ENCODE assay signal across 1 cellular context in genomic region chr13:113152894-113153809, GRCh38.
TF ChIP-seq lines count a peak whose summit lies in the region.

No MANE protein-coding gene starts in this region.

TF ChIP-seq in H1, 55 proteins besides CTCF, POLR2A, EP300 and RAD21:
- TF ChIP-seq KDM4A (IDR thresholded peaks at IDR 0.05; ENCODE audit: low read depth, low read length, severe bottlenecking), result peak; percentile 71
- no peak for TF ChIP-seq HDAC6 (IDR thresholded peaks at IDR 0.05; ENCODE audit: low read depth, low read length)
- no peak for TF ChIP-seq SP2 (IDR thresholded peaks at IDR 0.05; ENCODE audit: low read length)
- TF ChIP-seq MAFK (IDR thresholded peaks at IDR 0.05; ENCODE audit: low read depth, low read length), result no peak
- peak; percentile 69 for TF ChIP-seq MAX (IDR thresholded peaks at IDR 0.05)
- TF ChIP-seq EZH2 (IDR thresholded peaks at IDR 0.05; ENCODE audit: low read depth, low read length, severe bottlenecking), result peak; percentile 66
- no peak for TF ChIP-seq SIX5 (IDR thresholded peaks at IDR 0.05; ENCODE audit: low read depth, low read length)
- TF ChIP-seq USF2 (IDR thresholded peaks at IDR 0.05; ENCODE audit: low read length), result no peak
- TF ChIP-seq GABPA (IDR thresholded peaks at IDR 0.05; ENCODE audit: borderline replicate concordance, insufficient read depth, low read length), result no peak
- TF ChIP-seq ATF3 (IDR thresholded peaks at IDR 0.05; ENCODE audit: insufficient read depth, low read depth, low read length), result no peak
- 0 out of 4 replicates have a peak, but pooled peaks of 1 of the 2 experiments have one; percentile 25 for TF ChIP-seq SIN3A (conservative IDR thresholded peaks at IDR 0.05 in 1 of 2, IDR thresholded peaks at IDR 0.05 in 1 of 2; ENCODE audit: low read depth in 1 of 2, low read length in 2 of 2)
- no peak for TF ChIP-seq EGR1 (IDR thresholded peaks at IDR 0.05; ENCODE audit: borderline replicate concordance, low read depth, low read length)
- TF ChIP-seq ATF2 (IDR thresholded peaks at IDR 0.05; ENCODE audit: low read length), result no peak
- TF ChIP-seq TBP (IDR thresholded peaks at IDR 0.05; ENCODE audit: low read depth, low read length), result no peak
- TF ChIP-seq HDAC2 (IDR thresholded peaks at IDR 0.05; ENCODE audit: borderline replicate concordance in 1 of 2, low read depth in 2 of 2, low read length in 2 of 2), result no peak
- TF ChIP-seq RXRA (IDR thresholded peaks at IDR 0.05; ENCODE audit: insufficient read depth, low read depth, low read length), result no peak
- no peak for TF ChIP-seq TAF1 (IDR thresholded peaks at IDR 0.05; ENCODE audit: low read depth, low read length)
- no peak for TF ChIP-seq SIRT6 (IDR thresholded peaks at IDR 0.05; ENCODE audit: low read length)
- no peak for TF ChIP-seq KDM5A (IDR thresholded peaks at IDR 0.05; ENCODE audit: low read length)
- TF ChIP-seq SUZ12 (IDR thresholded peaks at IDR 0.05; ENCODE audit: low read length), result peak; percentile 65
- no peak for TF ChIP-seq BRCA1 (IDR thresholded peaks at IDR 0.05; ENCODE audit: low read depth, low read length)
- peak; percentile 54 for TF ChIP-seq RNF2 (IDR thresholded peaks at IDR 0.05; ENCODE audit: borderline replicate concordance, low read depth, low read length, missing control alignments, poor library complexity, severe bottlenecking)
- no peak for TF ChIP-seq CHD2 (IDR thresholded peaks at IDR 0.05; ENCODE audit: low read length)
- no peak for TF ChIP-seq BACH1 (IDR thresholded peaks at IDR 0.05; ENCODE audit: low read length)
- TF ChIP-seq, protein P1, sequence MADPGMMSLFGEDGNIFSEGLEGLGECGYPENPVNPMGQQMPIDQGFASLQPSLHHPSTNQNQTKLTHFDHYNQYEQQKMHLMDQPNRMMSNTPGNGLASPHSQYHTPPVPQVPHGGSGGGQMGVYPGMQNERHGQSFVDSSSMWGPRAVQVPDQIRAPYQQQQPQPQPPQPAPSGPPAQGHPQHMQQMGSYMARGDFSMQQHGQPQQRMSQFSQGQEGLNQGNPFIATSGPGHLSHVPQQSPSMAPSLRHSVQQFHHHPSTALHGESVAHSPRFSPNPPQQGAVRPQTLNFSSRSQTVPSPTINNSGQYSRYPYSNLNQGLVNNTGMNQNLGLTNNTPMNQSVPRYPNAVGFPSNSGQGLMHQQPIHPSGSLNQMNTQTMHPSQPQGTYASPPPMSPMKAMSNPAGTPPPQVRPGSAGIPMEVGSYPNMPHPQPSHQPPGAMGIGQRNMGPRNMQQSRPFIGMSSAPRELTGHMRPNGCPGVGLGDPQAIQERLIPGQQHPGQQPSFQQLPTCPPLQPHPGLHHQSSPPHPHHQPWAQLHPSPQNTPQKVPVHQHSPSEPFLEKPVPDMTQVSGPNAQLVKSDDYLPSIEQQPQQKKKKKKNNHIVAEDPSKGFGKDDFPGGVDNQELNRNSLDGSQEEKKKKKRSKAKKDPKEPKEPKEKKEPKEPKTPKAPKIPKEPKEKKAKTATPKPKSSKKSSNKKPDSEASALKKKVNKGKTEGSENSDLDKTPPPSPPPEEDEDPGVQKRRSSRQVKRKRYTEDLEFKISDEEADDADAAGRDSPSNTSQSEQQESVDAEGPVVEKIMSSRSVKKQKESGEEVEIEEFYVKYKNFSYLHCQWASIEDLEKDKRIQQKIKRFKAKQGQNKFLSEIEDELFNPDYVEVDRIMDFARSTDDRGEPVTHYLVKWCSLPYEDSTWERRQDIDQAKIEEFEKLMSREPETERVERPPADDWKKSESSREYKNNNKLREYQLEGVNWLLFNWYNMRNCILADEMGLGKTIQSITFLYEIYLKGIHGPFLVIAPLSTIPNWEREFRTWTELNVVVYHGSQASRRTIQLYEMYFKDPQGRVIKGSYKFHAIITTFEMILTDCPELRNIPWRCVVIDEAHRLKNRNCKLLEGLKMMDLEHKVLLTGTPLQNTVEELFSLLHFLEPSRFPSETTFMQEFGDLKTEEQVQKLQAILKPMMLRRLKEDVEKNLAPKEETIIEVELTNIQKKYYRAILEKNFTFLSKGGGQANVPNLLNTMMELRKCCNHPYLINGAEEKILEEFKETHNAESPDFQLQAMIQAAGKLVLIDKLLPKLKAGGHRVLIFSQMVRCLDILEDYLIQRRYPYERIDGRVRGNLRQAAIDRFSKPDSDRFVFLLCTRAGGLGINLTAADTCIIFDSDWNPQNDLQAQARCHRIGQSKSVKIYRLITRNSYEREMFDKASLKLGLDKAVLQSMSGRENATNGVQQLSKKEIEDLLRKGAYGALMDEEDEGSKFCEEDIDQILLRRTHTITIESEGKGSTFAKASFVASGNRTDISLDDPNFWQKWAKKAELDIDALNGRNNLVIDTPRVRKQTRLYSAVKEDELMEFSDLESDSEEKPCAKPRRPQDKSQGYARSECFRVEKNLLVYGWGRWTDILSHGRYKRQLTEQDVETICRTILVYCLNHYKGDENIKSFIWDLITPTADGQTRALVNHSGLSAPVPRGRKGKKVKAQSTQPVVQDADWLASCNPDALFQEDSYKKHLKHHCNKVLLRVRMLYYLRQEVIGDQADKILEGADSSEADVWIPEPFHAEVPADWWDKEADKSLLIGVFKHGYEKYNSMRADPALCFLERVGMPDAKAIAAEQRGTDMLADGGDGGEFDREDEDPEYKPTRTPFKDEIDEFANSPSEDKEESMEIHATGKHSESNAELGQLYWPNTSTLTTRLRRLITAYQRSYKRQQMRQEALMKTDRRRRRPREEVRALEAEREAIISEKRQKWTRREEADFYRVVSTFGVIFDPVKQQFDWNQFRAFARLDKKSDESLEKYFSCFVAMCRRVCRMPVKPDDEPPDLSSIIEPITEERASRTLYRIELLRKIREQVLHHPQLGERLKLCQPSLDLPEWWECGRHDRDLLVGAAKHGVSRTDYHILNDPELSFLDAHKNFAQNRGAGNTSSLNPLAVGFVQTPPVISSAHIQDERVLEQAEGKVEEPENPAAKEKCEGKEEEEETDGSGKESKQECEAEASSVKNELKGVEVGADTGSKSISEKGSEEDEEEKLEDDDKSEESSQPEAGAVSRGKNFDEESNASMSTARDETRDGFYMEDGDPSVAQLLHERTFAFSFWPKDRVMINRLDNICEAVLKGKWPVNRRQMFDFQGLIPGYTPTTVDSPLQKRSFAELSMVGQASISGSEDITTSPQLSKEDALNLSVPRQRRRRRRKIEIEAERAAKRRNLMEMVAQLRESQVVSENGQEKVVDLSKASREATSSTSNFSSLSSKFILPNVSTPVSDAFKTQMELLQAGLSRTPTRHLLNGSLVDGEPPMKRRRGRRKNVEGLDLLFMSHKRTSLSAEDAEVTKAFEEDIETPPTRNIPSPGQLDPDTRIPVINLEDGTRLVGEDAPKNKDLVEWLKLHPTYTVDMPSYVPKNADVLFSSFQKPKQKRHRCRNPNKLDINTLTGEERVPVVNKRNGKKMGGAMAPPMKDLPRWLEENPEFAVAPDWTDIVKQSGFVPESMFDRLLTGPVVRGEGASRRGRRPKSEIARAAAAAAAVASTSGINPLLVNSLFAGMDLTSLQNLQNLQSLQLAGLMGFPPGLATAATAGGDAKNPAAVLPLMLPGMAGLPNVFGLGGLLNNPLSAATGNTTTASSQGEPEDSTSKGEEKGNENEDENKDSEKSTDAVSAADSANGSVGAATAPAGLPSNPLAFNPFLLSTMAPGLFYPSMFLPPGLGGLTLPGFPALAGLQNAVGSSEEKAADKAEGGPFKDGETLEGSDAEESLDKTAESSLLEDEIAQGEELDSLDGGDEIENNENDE (IDR thresholded peaks at IDR 0.05; ENCODE audit: insufficient replicate concordance, low read length), result no peak
- TF ChIP-seq SP1 (IDR thresholded peaks at IDR 0.05; ENCODE audit: low read depth, low read length), result no peak
- peak; percentile 42 for TF ChIP-seq SAP30 (IDR thresholded peaks at IDR 0.05; ENCODE audit: insufficient read depth, insufficient replicate concordance, low read length)
- no peak for TF ChIP-seq PHF8 (conservative IDR thresholded peaks at IDR 0.05; ENCODE audit: low read depth, low read length)
- TF ChIP-seq, protein P2, sequence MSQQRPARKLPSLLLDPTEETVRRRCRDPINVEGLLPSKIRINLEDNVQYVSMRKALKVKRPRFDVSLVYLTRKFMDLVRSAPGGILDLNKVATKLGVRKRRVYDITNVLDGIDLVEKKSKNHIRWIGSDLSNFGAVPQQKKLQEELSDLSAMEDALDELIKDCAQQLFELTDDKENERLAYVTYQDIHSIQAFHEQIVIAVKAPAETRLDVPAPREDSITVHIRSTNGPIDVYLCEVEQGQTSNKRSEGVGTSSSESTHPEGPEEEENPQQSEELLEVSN (IDR thresholded peaks at IDR 0.05), result peak; percentile 63
- no peak for TF ChIP-seq POU5F1 (IDR thresholded peaks at IDR 0.05; ENCODE audit: low read depth, low read length)
- TF ChIP-seq CHD1 (IDR thresholded peaks at IDR 0.05; ENCODE audit: low read depth, low read length), result no peak
- peak; percentile 68 for TF ChIP-seq ASH2L (IDR thresholded peaks at IDR 0.05; ENCODE audit: low read length)
- TF ChIP-seq JUND (IDR thresholded peaks at IDR 0.05; ENCODE audit: low read length), result no peak
- TF ChIP-seq NRF1 (IDR thresholded peaks at IDR 0.05; ENCODE audit: low read depth, low read length), result no peak
- no peak for TF ChIP-seq POLR2AphosphoS5 (IDR thresholded peaks at IDR 0.05; ENCODE audit: low read depth, low read length)
- no peak for TF ChIP-seq JUN (IDR thresholded peaks at IDR 0.05; ENCODE audit: low read depth, low read length)
- no peak for TF ChIP-seq BCL11A (IDR thresholded peaks at IDR 0.05; ENCODE audit: low read depth in 2 of 2, low read length in 2 of 2)
- TF ChIP-seq RBBP5 (IDR thresholded peaks at IDR 0.05; ENCODE audit: borderline replicate concordance, low read depth, low read length), result peak; percentile 61; the same call in 1 of the 2 replicates
- no peak for TF ChIP-seq CBX8 (IDR thresholded peaks at IDR 0.05; ENCODE audit: borderline replicate concordance, low read depth, low read length)
